In genomic region chr20:32661820-32662528, GRCh38 we compare ENCODE assay signal across 19 cellular contexts. TPM values are rescaled to one million over a fixed set of nuclear protein-coding genes. Genes with fewer than 3 reads are reported as not detected.
DNase-seq lines count a peak whose midpoint lies in the region; ATAC-seq and TF ChIP-seq lines count a peak whose summit lies in the region.
"Had no signal": no experiment of that assay in that cellular context is flagged by ENCODE, and none has a peak within 500 bp of the region (broad histone marks: within the 10 kb centered on the region; RNA-seq: fewer than 3 reads in every experiment).

No MANE protein-coding gene starts in this region.

- H4K20me1 ChIP-seq in GM23338 (replicated peaks; ENCODE audit: insufficient read depth): no peaks in the 10 kb centered on the region; the same call in 1 of the 2 replicates
- no peaks in the 10 kb centered on the region for H4K20me1 ChIP-seq in OCI-LY1 (ENCODE audit: insufficient read depth, low read length)

- peaks cover 1% of the 10 kb centered on the region for H3K27me3 Mint-ChIP-seq in GM23338 (ENCODE audit: insufficient read depth, low read depth, poor library complexity)

- H3K79me2 ChIP-seq in GM23338 (replicated peaks; ENCODE audit: insufficient read depth) (no peaks in the 10 kb centered on the region), OCI-LY1 (ENCODE audit: insufficient read depth, low read length) (no peaks in the 10 kb centered on the region)

- no peak for ATAC-seq in GM23338
- ATAC-seq in HG03175 (IDR thresholded peaks at IDR 0.05; ENCODE audit: unreplicated experiment): no peak
- ATAC-seq in psoas muscle: no peak
- no peak for ATAC-seq in GM21529 (IDR thresholded peaks at IDR 0.05; ENCODE audit: unreplicated experiment)

- H3K9me2 ChIP-seq in GM23338 (ENCODE audit: insufficient read depth): peaks cover 4% of the 10 kb centered on the region; the same call in 1 of the 2 replicates
- H3K9me2 ChIP-seq in OCI-LY1 (ENCODE audit: low read depth, low read length): no peaks in the 10 kb centered on the region

- H3K4me3 Mint-ChIP-seq in GM23338: no peak overlapping the region

- intact Hi-C loops in psoas muscle (cut with DNase I): no loop called here

- no peaks in the 10 kb centered on the region for H3K27me3 ChIP-seq in GM23338 (ENCODE audit: insufficient read depth)
- no peaks in the 10 kb centered on the region for H3K27me3 ChIP-seq in OCI-LY1 (ENCODE audit: insufficient read depth, low read length)
- no peaks in the 10 kb centered on the region for H3K27me3 ChIP-seq in psoas muscle (ENCODE audit: insufficient read depth in 3 of 3, low read length in 2 of 3)

- H2AFZ ChIP-seq in GM23338 (peak overlapping the region; percentile 56; the same call in 1 of the 2 replicates), OCI-LY1 (ENCODE audit: low read length) (no peak overlapping the region)

- H3K36me3 ChIP-seq in GM23338 (ENCODE audit: insufficient read depth): no peaks in the 10 kb centered on the region
- H3K36me3 ChIP-seq in OCI-LY1 (ENCODE audit: insufficient read depth, low read length): no peaks in the 10 kb centered on the region; the same call in 1 of the 2 replicates
- H3K36me3 ChIP-seq in psoas muscle (ENCODE audit: insufficient read depth in 1 of 2, low read depth in 1 of 2): no peaks in the 10 kb centered on the region
- H3K36me3 ChIP-seq: HAP-1 had no signal

- H3K4me1 Mint-ChIP-seq in GM23338: peaks cover 5% of the 10 kb centered on the region

- peak; percentile 37; the same call in 1 of the 2 replicates for TF ChIP-seq CTCF in 22Rv1 (IDR thresholded peaks at IDR 0.05)
- TF ChIP-seq CTCF in GM23338 (conservative IDR thresholded peaks at IDR 0.05; ENCODE audit: low read depth in 2 of 2): peak; percentile 39 to 70
- TF ChIP-seq CTCF in OCI-LY1 (IDR thresholded peaks at IDR 0.05; ENCODE audit: low read length): peak; percentile 30; the same call in 1 of the 2 replicates
- TF ChIP-seq CTCF in choroid plexus epithelial cell (conservative IDR thresholded peaks at IDR 0.05; ENCODE audit: low read depth, low read length): peak; percentile 12
- no peak for TF ChIP-seq CTCF in psoas muscle (IDR thresholded peaks at IDR 0.05)

- H3K4me2 ChIP-seq in GM23338 (no peak overlapping the region), OCI-LY1 (ENCODE audit: low read length) (no peak overlapping the region)

- H3K9me3 Mint-ChIP-seq in GM23338: peaks cover 8% of the 10 kb centered on the region; the same call in 2 of the 3 replicates

- H3K9me3 ChIP-seq in OCI-LY1 (ENCODE audit: low read length) (peaks cover 5% of the 10 kb centered on the region; the same call in 1 of the 2 replicates), psoas muscle (no peaks in the 10 kb centered on the region)
- H3K9me3 ChIP-seq: HAP-1 had no signal

- H3K27ac ChIP-seq in 22Rv1 (no peak overlapping the region), GM23338 (ENCODE audit: low read depth) (no peak overlapping the region), OCI-LY1 (ENCODE audit: low read depth, low read length, poor library complexity, severe bottlenecking) (no peak overlapping the region), psoas muscle (no peak overlapping the region)

- no peaks in the 10 kb centered on the region; the same call in 2 of the 3 replicates for H3K36me3 Mint-ChIP-seq in GM23338 (ENCODE audit: low read depth)

- H3K27ac Mint-ChIP-seq in GM23338: no peak overlapping the region

- H3F3A ChIP-seq in GM23338 (replicated peaks; ENCODE audit: low read depth): 0 out of 2 replicates have a peak, but pooled peaks cover 6% of the 10 kb centered on the region
- H3F3A ChIP-seq in OCI-LY1 (ENCODE audit: insufficient read depth, low read length): no peaks in the 10 kb centered on the region

- H3K9ac ChIP-seq in OCI-LY1 (ENCODE audit: low read length): no peak overlapping the region

- H3K4me3 ChIP-seq in GM23338: no peak overlapping the region
- H3K4me3 ChIP-seq in OCI-LY1 (ENCODE audit: low read depth, low read length, poor library complexity, severe bottlenecking): no peak overlapping the region
- no peak overlapping the region for H3K4me3 ChIP-seq in choroid plexus epithelial cell (ENCODE audit: low read depth, low read length)
- H3K4me3 ChIP-seq in psoas muscle: no peak overlapping the region
- H3K4me3 ChIP-seq: HAP-1 had no signal

- WGBS in psoas muscle, 3 donors: 83 to 89% (median 84%) methylated on average over 10 of the region's 10 CpGs

- peak; percentile 44 for DNase-seq in GM23338 (ENCODE audit: low spot score)
- no peak for DNase-seq in choroid plexus epithelial cell (ENCODE audit: low read depth)
- no peak for DNase-seq in NCI-H524 treated with DMSO at 0.1 percent for 48 hours (lab: John Stamatoyannopoulos, UW)
- no peak for DNase-seq in psoas muscle
- DNase-seq: DMS79, GF-D8, KBM-7, NCI-H1092 treated with DMSO at 0.1 percent for 48 hours, NCI-H1694 treated with DMSO at 0.1 percent for 48 hours, NCI-H446, NCI-H774, SIG-M5 had no signal

- H3K4me1 ChIP-seq in GM23338 (ENCODE audit: insufficient read depth): 0 out of 2 replicates have a peak, but pooled peaks cover 3% of the 10 kb centered on the region
- peaks cover 21% of the 10 kb centered on the region for H3K4me1 ChIP-seq in OCI-LY1 (ENCODE audit: insufficient read depth, low read length, severe bottlenecking)
- no peaks in the 10 kb centered on the region for H3K4me1 ChIP-seq in psoas muscle
- H3K4me1 ChIP-seq: HAP-1 had no signal

TF ChIP-seq in GM23338, 12 proteins besides CTCF, POLR2A, EP300 and RAD21 (continues in another document):
- TF ChIP-seq ETS1 (IDR thresholded peaks at IDR 0.05): no peak
- no peak for TF ChIP-seq ZNF462 (CRISPR knock-in tag; IDR thresholded peaks at IDR 0.05)
- no peak for TF ChIP-seq ZNF114 (CRISPR knock-in tag; IDR thresholded peaks at IDR 0.05)

RNA-seq across cellular contexts. Expression of gene C20orf203, which starts 11.8 kb away (rescaled TPM):
- 0.08 TPM in 1 of 2 replicates, not detected in the other for total RNA-seq in GM23338 (2014; rRNA removed; shearing (Covaris generic))
- polyA plus RNA-seq in GM23338 (2016; fragmentation: Nextera tagmentation; extraction: Ambion mirVana): 0.03 and 0.11 TPM in 2 replicates
- under 1 TPM in 1 of 4 donors, not detected in 3; 0.04 TPM for total RNA-seq in psoas muscle
- not detected for polyA plus RNA-seq in psoas muscle
- total RNA-seq: A172, M059J had no signal
